1 cellular context compared by ENCODE assay signal in the genomic region with DNA sequence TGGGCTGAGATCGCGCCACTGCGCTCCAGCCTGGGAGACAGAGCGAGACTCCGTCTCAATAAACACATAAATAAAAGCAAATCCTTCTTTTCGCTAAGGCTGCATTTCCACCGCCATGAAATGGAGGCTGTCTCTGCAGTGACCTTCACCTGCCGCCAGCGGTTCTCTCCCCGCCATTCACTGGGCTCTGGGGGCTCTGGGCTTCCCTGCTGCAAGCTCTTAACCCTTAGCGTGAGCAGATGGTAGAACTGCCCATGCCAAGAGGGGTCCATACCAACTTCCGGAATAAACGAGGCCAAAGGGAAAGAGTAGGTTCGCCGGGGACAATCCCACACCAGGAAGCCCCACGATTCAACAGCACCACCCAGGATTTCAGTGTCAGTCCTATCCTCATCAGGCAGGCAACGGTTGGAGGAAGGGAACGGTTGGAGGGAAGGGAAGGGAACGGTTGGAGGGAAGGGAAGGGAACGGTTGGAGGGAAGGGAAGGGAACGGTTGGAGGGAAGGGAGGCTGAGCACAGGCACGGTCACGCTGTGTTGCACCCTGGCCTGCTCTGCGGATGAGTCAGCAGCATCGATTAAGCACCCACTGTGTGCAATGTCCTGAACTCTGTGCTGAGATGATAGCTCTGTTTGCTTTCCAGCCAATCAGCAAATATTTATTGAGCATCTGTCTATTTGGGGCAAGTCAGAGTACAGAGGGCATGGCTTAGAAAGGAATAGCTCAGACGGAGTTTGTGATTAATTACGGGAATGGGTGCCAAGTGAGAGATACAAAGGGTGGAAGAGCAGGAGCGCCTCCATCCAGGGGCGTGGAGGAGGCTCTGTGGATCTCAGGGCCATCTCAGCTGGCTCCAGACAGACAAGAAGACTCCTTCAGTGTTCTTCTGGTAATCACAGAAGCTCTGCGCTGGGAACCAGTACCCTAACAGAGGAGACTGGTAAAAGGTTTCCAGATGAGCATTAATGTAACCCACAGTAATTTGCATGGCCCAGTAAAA.
A peak's percentile ranks its signal among the peaks of the same experiment; 100 is the strongest.
TF ChIP-seq lines count a peak whose summit lies in the region.

No MANE protein-coding gene starts in this region.

TF ChIP-seq in HepG2, 621 proteins besides CTCF, POLR2A, EP300 and RAD21 (continued from another document and continues in another):
- no peak for TF ChIP-seq ZKSCAN5 (CRISPR knock-in tag; IDR thresholded peaks at IDR 0.05)
- TF ChIP-seq SNAI1 (CRISPR knock-in tag; IDR thresholded peaks at IDR 0.05; ENCODE audit: borderline replicate concordance) = no peak
- TF ChIP-seq, protein P1, sequence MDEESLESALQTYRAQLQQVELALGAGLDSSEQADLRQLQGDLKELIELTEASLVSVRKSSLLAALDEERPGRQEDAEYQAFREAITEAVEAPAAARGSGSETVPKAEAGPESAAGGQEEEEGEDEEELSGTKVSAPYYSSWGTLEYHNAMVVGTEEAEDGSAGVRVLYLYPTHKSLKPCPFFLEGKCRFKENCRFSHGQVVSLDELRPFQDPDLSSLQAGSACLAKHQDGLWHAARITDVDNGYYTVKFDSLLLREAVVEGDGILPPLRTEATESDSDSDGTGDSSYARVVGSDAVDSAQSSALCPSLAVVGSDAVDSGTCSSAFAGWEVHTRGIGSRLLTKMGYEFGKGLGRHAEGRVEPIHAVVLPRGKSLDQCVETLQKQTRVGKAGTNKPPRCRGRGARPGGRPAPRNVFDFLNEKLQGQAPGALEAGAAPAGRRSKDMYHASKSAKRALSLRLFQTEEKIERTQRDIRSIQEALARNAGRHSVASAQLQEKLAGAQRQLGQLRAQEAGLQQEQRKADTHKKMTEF (CRISPR knock-in tag; IDR thresholded peaks at IDR 0.05) = peak; percentile 87
- TF ChIP-seq, protein P2, sequence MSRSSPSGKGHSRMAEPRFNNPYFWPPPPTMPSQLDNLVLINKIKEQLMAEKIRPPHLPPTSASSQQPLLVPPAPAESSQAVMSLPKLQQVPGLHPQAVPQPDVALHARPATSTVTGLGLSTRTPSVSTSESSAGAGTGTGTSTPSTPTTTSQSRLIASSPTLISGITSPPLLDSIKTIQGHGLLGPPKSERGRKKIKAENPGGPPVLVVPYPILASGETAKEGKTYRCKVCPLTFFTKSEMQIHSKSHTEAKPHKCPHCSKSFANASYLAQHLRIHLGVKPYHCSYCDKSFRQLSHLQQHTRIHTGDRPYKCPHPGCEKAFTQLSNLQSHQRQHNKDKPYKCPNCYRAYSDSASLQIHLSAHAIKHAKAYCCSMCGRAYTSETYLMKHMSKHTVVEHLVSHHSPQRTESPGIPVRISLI (CRISPR knock-in tag; IDR thresholded peaks at IDR 0.05; ENCODE audit: borderline replicate concordance) = no peak
- TF ChIP-seq, protein P3, sequence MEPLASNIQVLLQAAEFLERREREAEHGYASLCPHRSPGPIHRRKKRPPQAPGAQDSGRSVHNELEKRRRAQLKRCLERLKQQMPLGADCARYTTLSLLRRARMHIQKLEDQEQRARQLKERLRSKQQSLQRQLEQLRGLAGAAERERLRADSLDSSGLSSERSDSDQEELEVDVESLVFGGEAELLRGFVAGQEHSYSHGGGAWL (CRISPR knock-in tag; IDR thresholded peaks at IDR 0.05) = no peak
- TF ChIP-seq HDAC1 (CRISPR knock-in tag; IDR thresholded peaks at IDR 0.05) = peak; percentile 97
- TF ChIP-seq ZNF709 (CRISPR knock-in tag; IDR thresholded peaks at IDR 0.05) = no peak
- TF ChIP-seq, protein P4, sequence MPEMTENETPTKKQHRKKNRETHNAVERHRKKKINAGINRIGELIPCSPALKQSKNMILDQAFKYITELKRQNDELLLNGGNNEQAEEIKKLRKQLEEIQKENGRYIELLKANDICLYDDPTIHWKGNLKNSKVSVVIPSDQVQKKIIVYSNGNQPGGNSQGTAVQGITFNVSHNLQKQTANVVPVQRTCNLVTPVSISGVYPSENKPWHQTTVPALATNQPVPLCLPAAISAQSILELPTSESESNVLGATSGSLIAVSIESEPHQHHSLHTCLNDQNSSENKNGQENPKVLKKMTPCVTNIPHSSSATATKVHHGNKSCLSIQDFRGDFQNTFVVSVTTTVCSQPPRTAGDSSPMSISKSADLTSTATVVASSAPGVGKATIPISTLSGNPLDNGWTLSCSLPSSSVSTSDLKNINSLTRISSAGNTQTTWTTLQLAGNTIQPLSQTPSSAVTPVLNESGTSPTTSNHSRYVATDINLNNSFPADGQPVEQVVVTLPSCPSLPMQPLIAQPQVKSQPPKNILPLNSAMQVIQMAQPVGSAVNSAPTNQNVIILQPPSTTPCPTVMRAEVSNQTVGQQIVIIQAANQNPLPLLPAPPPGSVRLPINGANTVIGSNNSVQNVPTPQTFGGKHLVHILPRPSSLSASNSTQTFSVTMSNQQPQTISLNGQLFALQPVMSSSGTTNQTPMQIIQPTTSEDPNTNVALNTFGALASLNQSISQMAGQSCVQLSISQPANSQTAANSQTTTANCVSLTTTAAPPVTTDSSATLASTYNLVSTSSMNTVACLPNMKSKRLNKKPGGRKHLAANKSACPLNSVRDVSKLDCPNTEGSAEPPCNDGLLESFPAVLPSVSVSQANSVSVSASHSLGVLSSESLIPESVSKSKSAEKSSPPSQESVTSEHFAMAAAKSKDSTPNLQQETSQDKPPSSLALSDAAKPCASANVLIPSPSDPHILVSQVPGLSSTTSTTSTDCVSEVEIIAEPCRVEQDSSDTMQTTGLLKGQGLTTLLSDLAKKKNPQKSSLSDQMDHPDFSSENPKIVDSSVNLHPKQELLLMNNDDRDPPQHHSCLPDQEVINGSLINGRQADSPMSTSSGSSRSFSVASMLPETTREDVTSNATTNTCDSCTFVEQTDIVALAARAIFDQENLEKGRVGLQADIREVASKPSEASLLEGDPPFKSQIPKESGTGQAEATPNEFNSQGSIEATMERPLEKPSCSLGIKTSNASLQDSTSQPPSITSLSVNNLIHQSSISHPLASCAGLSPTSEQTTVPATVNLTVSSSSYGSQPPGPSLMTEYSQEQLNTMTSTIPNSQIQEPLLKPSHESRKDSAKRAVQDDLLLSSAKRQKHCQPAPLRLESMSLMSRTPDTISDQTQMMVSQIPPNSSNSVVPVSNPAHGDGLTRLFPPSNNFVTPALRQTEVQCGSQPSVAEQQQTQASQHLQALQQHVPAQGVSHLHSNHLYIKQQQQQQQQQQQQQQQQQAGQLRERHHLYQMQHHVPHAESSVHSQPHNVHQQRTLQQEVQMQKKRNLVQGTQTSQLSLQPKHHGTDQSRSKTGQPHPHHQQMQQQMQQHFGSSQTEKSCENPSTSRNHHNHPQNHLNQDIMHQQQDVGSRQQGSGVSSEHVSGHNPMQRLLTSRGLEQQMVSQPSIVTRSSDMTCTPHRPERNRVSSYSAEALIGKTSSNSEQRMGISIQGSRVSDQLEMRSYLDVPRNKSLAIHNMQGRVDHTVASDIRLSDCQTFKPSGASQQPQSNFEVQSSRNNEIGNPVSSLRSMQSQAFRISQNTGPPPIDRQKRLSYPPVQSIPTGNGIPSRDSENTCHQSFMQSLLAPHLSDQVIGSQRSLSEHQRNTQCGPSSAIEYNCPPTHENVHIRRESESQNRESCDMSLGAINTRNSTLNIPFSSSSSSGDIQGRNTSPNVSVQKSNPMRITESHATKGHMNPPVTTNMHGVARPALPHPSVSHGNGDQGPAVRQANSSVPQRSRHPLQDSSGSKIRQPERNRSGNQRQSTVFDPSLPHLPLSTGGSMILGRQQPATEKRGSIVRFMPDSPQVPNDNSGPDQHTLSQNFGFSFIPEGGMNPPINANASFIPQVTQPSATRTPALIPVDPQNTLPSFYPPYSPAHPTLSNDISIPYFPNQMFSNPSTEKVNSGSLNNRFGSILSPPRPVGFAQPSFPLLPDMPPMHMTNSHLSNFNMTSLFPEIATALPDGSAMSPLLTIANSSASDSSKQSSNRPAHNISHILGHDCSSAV (CRISPR knock-in tag; IDR thresholded peaks at IDR 0.05; ENCODE audit: borderline replicate concordance) = no peak
- TF ChIP-seq ZUFSP (CRISPR knock-in tag; IDR thresholded peaks at IDR 0.05; ENCODE audit: borderline replicate concordance) = no peak
- no peak for TF ChIP-seq ZNF615 (CRISPR knock-in tag; IDR thresholded peaks at IDR 0.05; ENCODE audit: borderline replicate concordance)
- no peak for TF ChIP-seq REXO4 (CRISPR knock-in tag; IDR thresholded peaks at IDR 0.05; ENCODE audit: borderline replicate concordance)
- TF ChIP-seq DMAP1 (CRISPR knock-in tag; IDR thresholded peaks at IDR 0.05) = peak; percentile 19; the same call in 1 of the 2 replicates
- no peak for TF ChIP-seq MBD4 (IDR thresholded peaks at IDR 0.05; ENCODE audit: borderline replicate concordance, low read length)
- TF ChIP-seq ZNF644 (CRISPR knock-in tag; IDR thresholded peaks at IDR 0.05; ENCODE audit: low read depth) = peak; percentile 62; the same call in 1 of the 2 replicates
- no peak for TF ChIP-seq ZFP36L2 (CRISPR knock-in tag; IDR thresholded peaks at IDR 0.05)
- TF ChIP-seq LCORL (IDR thresholded peaks at IDR 0.05) = peak; percentile 67; the same call in 1 of the 2 replicates
- peak; percentile 90 for TF ChIP-seq LCORL (CRISPR knock-in tag; IDR thresholded peaks at IDR 0.05)
- TF ChIP-seq NFE2L2 (IDR thresholded peaks at IDR 0.05; ENCODE audit: low read length) = peak; percentile 88
- no peak for TF ChIP-seq KLF12 (CRISPR knock-in tag; IDR thresholded peaks at IDR 0.05; ENCODE audit: borderline replicate concordance)
- TF ChIP-seq ZNF605 (CRISPR knock-in tag; IDR thresholded peaks at IDR 0.05) = peak; percentile 66; the same call in 1 of the 2 replicates
- TF ChIP-seq, protein P5, sequence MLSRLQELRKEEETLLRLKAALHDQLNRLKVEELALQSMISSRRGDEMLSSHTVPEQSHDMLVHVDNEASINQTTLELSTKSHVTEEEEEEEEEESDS (CRISPR knock-in tag; IDR thresholded peaks at IDR 0.05; ENCODE audit: borderline replicate concordance) = no peak
- no peak for TF ChIP-seq ZBTB1 (CRISPR knock-in tag; IDR thresholded peaks at IDR 0.05; ENCODE audit: borderline replicate concordance)
- no peak for TF ChIP-seq ZNF367 (CRISPR knock-in tag; IDR thresholded peaks at IDR 0.05; ENCODE audit: borderline replicate concordance)
- peak; percentile 82 for TF ChIP-seq FOXK1 (CRISPR knock-in tag; IDR thresholded peaks at IDR 0.05; ENCODE audit: borderline replicate concordance, low read depth)
- TF ChIP-seq ZNF253 (CRISPR knock-in tag; IDR thresholded peaks at IDR 0.05; ENCODE audit: borderline replicate concordance) = no peak
- TF ChIP-seq, protein P6, sequence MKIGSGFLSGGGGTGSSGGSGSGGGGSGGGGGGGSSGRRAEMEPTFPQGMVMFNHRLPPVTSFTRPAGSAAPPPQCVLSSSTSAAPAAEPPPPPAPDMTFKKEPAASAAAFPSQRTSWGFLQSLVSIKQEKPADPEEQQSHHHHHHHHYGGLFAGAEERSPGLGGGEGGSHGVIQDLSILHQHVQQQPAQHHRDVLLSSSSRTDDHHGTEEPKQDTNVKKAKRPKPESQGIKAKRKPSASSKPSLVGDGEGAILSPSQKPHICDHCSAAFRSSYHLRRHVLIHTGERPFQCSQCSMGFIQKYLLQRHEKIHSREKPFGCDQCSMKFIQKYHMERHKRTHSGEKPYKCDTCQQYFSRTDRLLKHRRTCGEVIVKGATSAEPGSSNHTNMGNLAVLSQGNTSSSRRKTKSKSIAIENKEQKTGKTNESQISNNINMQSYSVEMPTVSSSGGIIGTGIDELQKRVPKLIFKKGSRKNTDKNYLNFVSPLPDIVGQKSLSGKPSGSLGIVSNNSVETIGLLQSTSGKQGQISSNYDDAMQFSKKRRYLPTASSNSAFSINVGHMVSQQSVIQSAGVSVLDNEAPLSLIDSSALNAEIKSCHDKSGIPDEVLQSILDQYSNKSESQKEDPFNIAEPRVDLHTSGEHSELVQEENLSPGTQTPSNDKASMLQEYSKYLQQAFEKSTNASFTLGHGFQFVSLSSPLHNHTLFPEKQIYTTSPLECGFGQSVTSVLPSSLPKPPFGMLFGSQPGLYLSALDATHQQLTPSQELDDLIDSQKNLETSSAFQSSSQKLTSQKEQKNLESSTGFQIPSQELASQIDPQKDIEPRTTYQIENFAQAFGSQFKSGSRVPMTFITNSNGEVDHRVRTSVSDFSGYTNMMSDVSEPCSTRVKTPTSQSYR (CRISPR knock-in tag; IDR thresholded peaks at IDR 0.05; ENCODE audit: borderline replicate concordance) = peak; percentile 63; the same call in 1 of the 2 replicates
- TF ChIP-seq ESRRA (CRISPR knock-in tag; IDR thresholded peaks at IDR 0.05; ENCODE audit: low read depth) = peak; percentile 83
- TF ChIP-seq ZSCAN25 (CRISPR knock-in tag; IDR thresholded peaks at IDR 0.05) = peak; percentile 81; the same call in 1 of the 2 replicates
- no peak for TF ChIP-seq FIP1L1 (IDR thresholded peaks at IDR 0.05; ENCODE audit: borderline replicate concordance, insufficient read depth, low read depth, low read length)
- TF ChIP-seq RXRB (CRISPR knock-in tag; IDR thresholded peaks at IDR 0.05; ENCODE audit: borderline replicate concordance) = peak; percentile 96
- peak; percentile 71; the same call in 1 of the 2 replicates for TF ChIP-seq SP4 (CRISPR knock-in tag; IDR thresholded peaks at IDR 0.05)
- TF ChIP-seq ZBTB26 (CRISPR knock-in tag; IDR thresholded peaks at IDR 0.05; ENCODE audit: borderline replicate concordance) = no peak; the same call in none of the 2 replicates
- no peak for TF ChIP-seq ATAD3A (CRISPR knock-in tag; IDR thresholded peaks at IDR 0.05)
